In genomic region chr2:85707304-85707703, GRCh38 we compare ENCODE assay signal across 1 cellular context.
TF ChIP-seq lines count a peak whose summit lies in the region.

No MANE protein-coding gene starts in this region.

TF ChIP-seq in HEK293, 187 proteins besides CTCF, POLR2A, EP300 and RAD21 (continued from another document):
- peak; percentile 57 for TF ChIP-seq ATF2 (tag by site-specific recombination; IDR thresholded peaks at IDR 0.05; ENCODE audit: low read depth)
- no peak for TF ChIP-seq EGR2 (tag by site-specific recombination; IDR thresholded peaks at IDR 0.05; ENCODE audit: low read depth)
- peak; percentile 80 for TF ChIP-seq ZNF18 (tag by site-specific recombination; IDR thresholded peaks at IDR 0.05)
- TF ChIP-seq ZNF677 (tag by site-specific recombination; IDR thresholded peaks at IDR 0.05), result no peak
- no peak for TF ChIP-seq ZSCAN18 (tag by site-specific recombination; IDR thresholded peaks at IDR 0.05)
- 0 out of 2 replicates have a peak, but pooled peaks have one; percentile 60 for TF ChIP-seq ZNF639 (tag by site-specific recombination; IDR thresholded peaks at IDR 0.05)
- TF ChIP-seq ZEB2 (tag by site-specific recombination; IDR thresholded peaks at IDR 0.05), result peak; percentile 69
- peak; percentile 78 for TF ChIP-seq ZNF24 (tag by site-specific recombination; IDR thresholded peaks at IDR 0.05)
- peak; percentile 68 for TF ChIP-seq ZNF692 (tag by site-specific recombination; IDR thresholded peaks at IDR 0.05)
- TF ChIP-seq ZNF654 (tag by site-specific recombination; IDR thresholded peaks at IDR 0.05; ENCODE audit: low read depth), result peak; percentile 83
- TF ChIP-seq ZNF366 (tag by site-specific recombination; conservative IDR thresholded peaks at IDR 0.05), result peak; percentile 74
- TF ChIP-seq ZNF280C (tag by site-specific recombination; IDR thresholded peaks at IDR 0.05), result no peak
- TF ChIP-seq ZSCAN23 (tag by site-specific recombination; IDR thresholded peaks at IDR 0.05), result 0 out of 2 replicates have a peak, but pooled peaks have one; percentile 22
- no peak for TF ChIP-seq ZSCAN30 (tag by site-specific recombination; IDR thresholded peaks at IDR 0.05)
- no peak for TF ChIP-seq ZNF140 (tag by site-specific recombination; IDR thresholded peaks at IDR 0.05)
- peak; percentile 28; the same call in 1 of the 2 replicates for TF ChIP-seq ZNF335 (tag by site-specific recombination; conservative IDR thresholded peaks at IDR 0.05)
- TF ChIP-seq ZNF791 (tag by site-specific recombination; IDR thresholded peaks at IDR 0.05), result no peak
- no peak for TF ChIP-seq ZNF423 (tag by site-specific recombination; IDR thresholded peaks at IDR 0.05)
- TF ChIP-seq ZNF660 (tag by site-specific recombination; IDR thresholded peaks at IDR 0.05), result peak; percentile 88
- 0 out of 2 replicates have a peak, but pooled peaks have one; percentile 37 for TF ChIP-seq ZBTB21 (tag by site-specific recombination; IDR thresholded peaks at IDR 0.05)
- TF ChIP-seq ZNF248 (tag by site-specific recombination; IDR thresholded peaks at IDR 0.05), result peak; percentile 65; the same call in 1 of the 2 replicates
- peak; percentile 90 for TF ChIP-seq ZNF211 (tag by site-specific recombination; IDR thresholded peaks at IDR 0.05; ENCODE audit: low read depth)
- peak; percentile 68; the same call in 1 of the 2 replicates for TF ChIP-seq TRIM28 (IDR thresholded peaks at IDR 0.05; ENCODE audit: borderline replicate concordance, low read length)
- 0 out of 2 replicates have a peak, but pooled peaks have one; percentile 43 for TF ChIP-seq ZNF2 (tag by site-specific recombination; IDR thresholded peaks at IDR 0.05)
- peak; percentile 69 for TF ChIP-seq ZNF629 (tag by site-specific recombination; IDR thresholded peaks at IDR 0.05)
- peak; percentile 46; the same call in 1 of the 2 replicates for TF ChIP-seq ZXDB (tag by site-specific recombination; IDR thresholded peaks at IDR 0.05)
- no peak for TF ChIP-seq ZNF274 (IDR thresholded peaks at IDR 0.05; ENCODE audit: low read length)
- TF ChIP-seq ZNF274 (tag by site-specific recombination; IDR thresholded peaks at IDR 0.05; ENCODE audit: borderline replicate concordance), result no peak
- TF ChIP-seq OVOL3 (tag by site-specific recombination; IDR thresholded peaks at IDR 0.05), result no peak
- 0 out of 2 replicates have a peak, but pooled peaks have one; percentile 66 for TF ChIP-seq ZNF580 (tag by site-specific recombination; IDR thresholded peaks at IDR 0.05)
- TF ChIP-seq SP7 (tag by site-specific recombination; IDR thresholded peaks at IDR 0.05), result peak; percentile 79
- TF ChIP-seq ZBTB1 (tag by site-specific recombination; IDR thresholded peaks at IDR 0.05), result no peak
- TF ChIP-seq AEBP2 (tag by site-specific recombination; IDR thresholded peaks at IDR 0.05; ENCODE audit: borderline replicate concordance), result no peak
- TF ChIP-seq ZNF518A (tag by site-specific recombination; conservative IDR thresholded peaks at IDR 0.05; ENCODE audit: low read depth), result 0 out of 2 replicates have a peak, but pooled peaks have one; percentile 30
- TF ChIP-seq HOXA7 (CRISPR knock-in tag; IDR thresholded peaks at IDR 0.05; ENCODE audit: borderline replicate concordance), result no peak
- no peak for TF ChIP-seq ZFP41 (tag by site-specific recombination; IDR thresholded peaks at IDR 0.05; ENCODE audit: borderline replicate concordance)
- TF ChIP-seq SP3 (tag by site-specific recombination; IDR thresholded peaks at IDR 0.05), result peak; percentile 54
- no peak for TF ChIP-seq BCL6B (tag by site-specific recombination; IDR thresholded peaks at IDR 0.05)
